8 cellular contexts compared by ENCODE assay signal in genomic region chr17:751269-752001, GRCh38. TPM values are rescaled to one million over a fixed set of nuclear protein-coding genes. Genes with fewer than 3 reads are reported as not detected.
DNase-seq lines count a peak whose midpoint lies in the region; ATAC-seq and TF ChIP-seq lines count a peak whose summit lies in the region.

No MANE protein-coding gene starts in this region.

- ATAC-seq in GM21447 (IDR thresholded peaks at IDR 0.05; ENCODE audit: unreplicated experiment) (peak; percentile 15), right lobe of liver (peak in 3 of 4 donors; percentile 2 to 9 (median 7))

- TF ChIP-seq CTCF in Calu3 (IDR thresholded peaks at IDR 0.05; ENCODE audit: unreplicated experiment): no peak
- no peak for TF ChIP-seq CTCF in WI38 (IDR thresholded peaks at IDR 0.05; ENCODE audit: low read depth, low read length)
- TF ChIP-seq CTCF in chondrocyte (IDR thresholded peaks at IDR 0.05): no peak
- TF ChIP-seq CTCF in right lobe of liver (IDR thresholded peaks at IDR 0.05): no peak

- intact Hi-C loops in Calu3 (cut with micrococcal nuclease; ENCODE audit: unreplicated experiment): no loop called here
- intact Hi-C loops in right lobe of liver (cut with DNase I): no loop called here

- H3K9me3 ChIP-seq in HUES6 (ENCODE audit: control insufficient read depth, insufficient read depth, low read depth, low read length): peaks cover 17% of the 10 kb centered on the region
- no peaks in the 10 kb centered on the region for H3K9me3 ChIP-seq in right lobe of liver

- H3K27me3 ChIP-seq in HUES6 (ENCODE audit: control insufficient read depth, insufficient read depth, low read length): no peaks in the 10 kb centered on the region
- no peaks in the 10 kb centered on the region for H3K27me3 ChIP-seq in right lobe of liver

- no peak for TF ChIP-seq POLR2A in right lobe of liver (IDR thresholded peaks at IDR 0.05)

- H3K27me3 Mint-ChIP-seq in Calu3 (ENCODE audit: unreplicated experiment): no peaks in the 10 kb centered on the region
- H3K27me3 Mint-ChIP-seq in chondrocyte (ENCODE audit: low read depth): no peaks in the 10 kb centered on the region

- TSS peak; percentile 49 for BruUV-seq in Calu3 (replicated peaks; lab: Mats Ljungman, UMichigan)

- H3K27ac Mint-ChIP-seq in Calu3 (ENCODE audit: unreplicated experiment): no peak overlapping the region
- H3K27ac Mint-ChIP-seq in chondrocyte (ENCODE audit: unreplicated experiment): peak overlapping the region; percentile 83

- DNase-seq in Calu3 (peak; percentile 31), chondrocyte (ENCODE audit: low spot score) (no peak), right lobe of liver (peak in 2 of 3 donors; percentile 43 to 62), NCI-H774 (lab: John Stamatoyannopoulos, UW) (no peak)
- peak; percentile 29 for DNase-seq in stimulated activated CD8-positive, alpha-beta memory T cell treated with anti-CD3 and anti-CD28 coated beads, Interleukin-12 subunit alpha, Interleukin-12 subunit beta, amount 100 ng/mL, for 4 hours (ENCODE audit: low read depth)

- H3K36me3 ChIP-seq in HUES6 (ENCODE audit: control insufficient read depth, insufficient read depth, low read length): peaks cover 36% of the 10 kb centered on the region
- peaks cover 0 to 10% (median 4%) of the 10 kb centered on the region in 4 donors for H3K36me3 ChIP-seq in right lobe of liver

- H3K4me1 Mint-ChIP-seq in Calu3 (ENCODE audit: low read depth, unreplicated experiment) (peaks cover 24% of the 10 kb centered on the region), chondrocyte (ENCODE audit: low read depth) (peaks cover 25% of the 10 kb centered on the region)

- CTCF ChIA-PET in Calu3 (lab: Charles Lee): interaction anchor here (0.6 kb wide), 2 partner anchors 37 to 396 kb away, joined by 4 to 5 read pairs; partner anchors contain the start of gene VPS53

- H3K36me3 Mint-ChIP-seq in Calu3 (ENCODE audit: insufficient read depth, unreplicated experiment) (peaks cover 41% of the 10 kb centered on the region), chondrocyte (ENCODE audit: low read depth) (peaks cover 5% of the 10 kb centered on the region)

- H3K9me3 Mint-ChIP-seq in Calu3 (ENCODE audit: low read depth, unreplicated experiment) (no peaks in the 10 kb centered on the region), chondrocyte (ENCODE audit: low read depth) (no peaks in the 10 kb centered on the region)

- peak overlapping the region; percentile 91 for H3K9ac ChIP-seq in HUES6 (ENCODE audit: low read length)

- H3K27ac ChIP-seq in HUES6 (ENCODE audit: low read depth, low read length) (peak overlapping the region; percentile 74; the same call in 1 of the 2 replicates), right lobe of liver (peak overlapping the region; percentile 45 to 59 (median 55))

- H3K4me1 ChIP-seq in HUES6 (ENCODE audit: control insufficient read depth, insufficient read depth, low read length) (peaks cover 12% of the 10 kb centered on the region; the same call in 1 of the 2 replicates), right lobe of liver (peaks cover 0 to 12% (median 4%) of the 10 kb centered on the region in 4 donors)

- peak overlapping the region; percentile 86 for H3K4me3 ChIP-seq in HUES6 (ENCODE audit: low read depth, low read length)
- H3K4me3 ChIP-seq in WI38 (ENCODE audit: low read depth, low read length): peak overlapping the region; percentile 77
- H3K4me3 ChIP-seq in right lobe of liver: peak overlapping the region; percentile 74 to 84 (median 83)

- H3K4me3 Mint-ChIP-seq in Calu3 (ENCODE audit: low read depth, unreplicated experiment): peak overlapping the region; percentile 94
- H3K4me3 Mint-ChIP-seq in chondrocyte (ENCODE audit: unreplicated experiment): peak overlapping the region; percentile 94

- 9% methylated on average over 5 of the region's 49 CpGs for WGBS in right lobe of liver (ENCODE audit: insufficient coverage, low coverage, low lambda C conversion rate, missing lambda C conversion rate)

RNA-seq across cellular contexts. Expression of gene GEMIN4, which starts 0.6 kb away (rescaled TPM):
- 30.6 and 31.0 TPM in 2 replicates for total RNA-seq in Calu3 (2022)
- 11.8 to 15.9 TPM (median 12.6 TPM) in 3 replicates for total RNA-seq in chondrocyte
- total RNA-seq in right lobe of liver: 10 to 100 TPM in 1 of 6 experiments, 1 to 10 TPM in 5; 7.1 to 10.1 (median 8.0) TPM

RNA-seq across cellular contexts. Expression of gene TLCD3A, which starts 19.0 kb away (rescaled TPM):
- total RNA-seq in Calu3 (2022) (18.4 and 20.3 TPM in 2 replicates), chondrocyte (26.8 to 28.2 TPM (median 27.2 TPM) in 3 replicates), right lobe of liver (10 to 100 TPM in 1 of 6 experiments, 1 to 10 TPM in 3, under 1 TPM in 2; 0.59 to 11.5 (median 1.6) TPM)

RNA-seq across cellular contexts. Expression of gene GLOD4, which starts 30.6 kb away (rescaled TPM):
- 56.9 and 65.7 TPM in 2 replicates for total RNA-seq in Calu3 (2022)
- total RNA-seq in chondrocyte: 53.4 to 54.5 TPM (median 54.0 TPM) in 3 replicates
- 10 to 100 TPM; 34.6 to 66.4 (median 39.9) TPM for total RNA-seq in right lobe of liver

RNA-seq across cellular contexts. Expression of gene MRM3, which starts 30.7 kb away (rescaled TPM):
- total RNA-seq in Calu3 (2022): 15.0 and 15.2 TPM in 2 replicates
- 7.2 to 8.5 TPM (median 7.3 TPM) in 3 replicates for total RNA-seq in chondrocyte
- 10 to 100 TPM in 5 of 6 experiments, 1 to 10 TPM in 1; 10.0 to 18.1 (median 13.4) TPM for total RNA-seq in right lobe of liver

RNA-seq across cellular contexts. Expression of gene VPS53, which starts 36.8 kb away (rescaled TPM):
- total RNA-seq in Calu3 (2022) (63.8 and 65.7 TPM in 2 replicates), chondrocyte (63.7 to 82.3 TPM (median 74.8 TPM) in 3 replicates), right lobe of liver (10 to 100 TPM; 17.9 to 35.1 (median 28.2) TPM)

Comparison
In these comparisons a context has a peak if more than half of its experiments do, and no peak if none do; other contexts are left out.
1. DNase-seq: peak in Calu3 (single experiment), right lobe of liver (2 of 3) and stimulated activated CD8-positive, alpha-beta memory T cell treated with anti-CD3 and anti-CD28 coated beads, Interleukin-12 subunit alpha, Interleukin-12 subunit beta, amount 100 ng/mL, for 4 hours (single experiment); none in chondrocyte (single experiment) and NCI-H774 (single experiment).
2. Peak in every context shown above with its lines, with median percentiles within 50 percentile points of each other: H3K4me3 ChIP-seq.